10 cellular contexts compared by ENCODE assay signal in genomic region chr20:48818481-48818987, GRCh38. TPM values are rescaled to one million over a fixed set of nuclear protein-coding genes. Genes with fewer than 3 reads are reported as not detected.
DNase-seq lines count a peak whose midpoint lies in the region; ATAC-seq, FAIRE-seq and TF ChIP-seq lines count a peak whose summit lies in the region.
"Had no signal": no experiment of that assay in that cellular context is flagged by ENCODE, and none has a peak within 500 bp of the region (broad histone marks: within the 10 kb centered on the region; RNA-seq: fewer than 3 reads in every experiment).

No MANE protein-coding gene starts in this region.

- H3K27ac ChIP-seq in A549: no peak overlapping the region
- peak overlapping the region; percentile 86 for H3K27ac ChIP-seq in KOPT-K1 (ENCODE audit: low read depth, low read length, poor library complexity, severe bottlenecking)
- H3K27ac ChIP-seq in caudate nucleus (ENCODE audit: low read depth, low read length): no peak overlapping the region
- H3K27ac ChIP-seq in left lung: peak overlapping the region in 1 of 2 donors; percentile 52
- H3K27ac ChIP-seq in prostate gland: no peak overlapping the region

- WGBS in A549 (ENCODE audit: missing lambda C conversion rate): 94% methylated on average over 11 of the region's 11 CpGs
- WGBS in prostate gland: 51% methylated on average over 11 of the region's 11 CpGs

- H3K4me1 ChIP-seq in A549 (no peaks in the 10 kb centered on the region), left lung (peaks cover 8 to 100% of the 10 kb centered on the region in 2 donors), prostate gland (replicated peaks) (no peaks in the 10 kb centered on the region)

- H3K4me2 ChIP-seq in A549: no peak overlapping the region

- TF ChIP-seq EP300 in A549 (IDR thresholded peaks at IDR 0.05): no peak

- POLR2A ChIA-PET in A549 (lab: Yijun Ruan, JAX): interaction anchor here (1.0 kb wide), 1 partner anchor 9 kb away, joined by 3 read pairs; the partner anchor contains the start of gene PREX1

- no peaks in the 10 kb centered on the region for H3K9me3 Mint-ChIP-seq in dendritic cell treated with granulocyte-macrophage colony-stimulating factor and Interleukin-4, amounts not matched to agents 40 ng/mL and 50 ng/mL, for 4 days

- TF ChIP-seq POLR2A in A549 (IDR thresholded peaks at IDR 0.05; ENCODE audit: low read length) (no peak), prostate gland (IDR thresholded peaks at IDR 0.05) (no peak)

- no peak for TF ChIP-seq RAD21 in A549 (conservative IDR thresholded peaks at IDR 0.05 in 1 of 2, IDR thresholded peaks at IDR 0.05 in 1 of 2)

- DNase-seq in A549 (ENCODE audit: low read depth in 1 of 2, low spot score in 1 of 2): no peak
- no peak for DNase-seq in caudate nucleus (lab: John Stamatoyannopoulos, UW)
- DNase-seq in left lung: no peak
- no peak for DNase-seq in NCI-H226
- no peak for DNase-seq in prostate gland (ENCODE audit: low spot score)
- DNase-seq: hippocampal formation had no signal

- intact Hi-C loops in dendritic cell treated with granulocyte-macrophage colony-stimulating factor and Interleukin-4, amounts not matched to agents 40 ng/mL and 50 ng/mL, for 4 days (cut with micrococcal nuclease): no loop called here
- intact Hi-C loops in left lung (cut with DNase I): no loop called here
- intact Hi-C loops in prostate gland (cut with DNase I): no loop called here

- H3K9me3 ChIP-seq in A549 (no peaks in the 10 kb centered on the region), KOPT-K1 (ENCODE audit: insufficient read depth, low read length, poor library complexity, severe bottlenecking) (no peaks in the 10 kb centered on the region), left lung (no peaks in the 10 kb centered on the region), prostate gland (no peaks in the 10 kb centered on the region)

- TF ChIP-seq CTCF in A549 (IDR thresholded peaks at IDR 0.05) (no peak), left lung (IDR thresholded peaks at IDR 0.05) (no peak), prostate gland (IDR thresholded peaks at IDR 0.05) (no peak)

- CTCF ChIA-PET in A549 (lab: Yijun Ruan, JAX): interaction anchor here (1.8 kb wide), 1 partner anchor 161 kb away, joined by 9 read pairs; no protein-coding TSS in a partner anchor

- no peak overlapping the region for H3K4me3 ChIP-seq in A549
- no peak overlapping the region for H3K4me3 ChIP-seq in left lung
- no peak overlapping the region for H3K4me3 ChIP-seq in prostate gland

- ATAC-seq in A549 (no peak), GM18511 (IDR thresholded peaks at IDR 0.05; ENCODE audit: unreplicated experiment) (peak; percentile 68), left lung (no peak)

- H3K27me3 ChIP-seq in left lung (peaks cover 0 to 94% of the 10 kb centered on the region in 2 donors), prostate gland (replicated peaks; ENCODE audit: insufficient read depth) (no peaks in the 10 kb centered on the region)

- H3K36me3 ChIP-seq in KOPT-K1 (ENCODE audit: insufficient read depth, low read length): no peaks in the 10 kb centered on the region
- H3K36me3 ChIP-seq in left lung: peaks cover 0 to 36% of the 10 kb centered on the region in 2 donors
- H3K36me3 ChIP-seq in prostate gland: no peaks in the 10 kb centered on the region

- H3K27me3 Mint-ChIP-seq in dendritic cell treated with granulocyte-macrophage colony-stimulating factor and Interleukin-4, amounts not matched to agents 40 ng/mL and 50 ng/mL, for 4 days: no peaks in the 10 kb centered on the region

- no peak overlapping the region for H3K4me3 Mint-ChIP-seq in dendritic cell treated with granulocyte-macrophage colony-stimulating factor and Interleukin-4, amounts not matched to agents 40 ng/mL and 50 ng/mL, for 4 days

- H3K4me1 Mint-ChIP-seq in dendritic cell treated with granulocyte-macrophage colony-stimulating factor and Interleukin-4, amounts not matched to agents 40 ng/mL and 50 ng/mL, for 4 days (ENCODE audit: low read depth): no peaks in the 10 kb centered on the region

- FAIRE-seq in A549 (lab: Jason Lieb, UNC): no peak
- FAIRE-seq: H54 had no signal

- H3K27ac Mint-ChIP-seq in dendritic cell treated with granulocyte-macrophage colony-stimulating factor and Interleukin-4, amounts not matched to agents 40 ng/mL and 50 ng/mL, for 4 days: peak overlapping the region; percentile 64

- H3K36me3 Mint-ChIP-seq in dendritic cell treated with granulocyte-macrophage colony-stimulating factor and Interleukin-4, amounts not matched to agents 40 ng/mL and 50 ng/mL, for 4 days (ENCODE audit: low read depth): peaks cover 80% of the 10 kb centered on the region

TF ChIP-seq in A549, 52 proteins besides CTCF, POLR2A, EP300 and RAD21:
- no peak for TF ChIP-seq EHF (CRISPR knock-in tag; IDR thresholded peaks at IDR 0.05)
- peak; percentile 61 for TF ChIP-seq ZFP36 (IDR thresholded peaks at IDR 0.05; ENCODE audit: borderline replicate concordance, partially characterized antibody)
- no peak for TF ChIP-seq ELK1 (IDR thresholded peaks at IDR 0.05; ENCODE audit: low read depth, low read length)

RNA-seq across cellular contexts. Expression of gene PREX1, which starts 9.3 kb away (rescaled TPM):
- polyA plus RNA-seq in A549 (2011; rRNA removed): 3.6 and 4.3 TPM in 2 replicates
- polyA plus RNA-seq in A549 (2012; cell fraction: cytosol; rRNA removed): 9.7 and 13.2 TPM in 2 replicates
- 19.4 and 21.9 TPM in 2 replicates for polyA plus RNA-seq in A549 (2012; cell fraction: nucleus; rRNA removed)
- polyA plus RNA-seq in A549 (2017; fragmentation: RNase III; extraction: RNeasy Plus Mini Kit Qiagen cat#74134 plus additional on column Dnase treatment): 4.2 to 5.2 TPM (median 5.0 TPM) in 3 replicates
- polyA minus RNA-seq in A549 (2011; rRNA and poly(A)+ RNA removed): 5.0 and 5.5 TPM in 2 replicates
- total RNA-seq in left lung: 100 to 1,000 TPM in 1 of 2 donors, 10 to 100 TPM in 1; 40.6 to 111 TPM
- 10 to 100 TPM in 1 of 2 donors, 1 to 10 TPM in 1; 7.4 to 37.9 TPM for total RNA-seq in prostate gland
